In the genomic region with DNA sequence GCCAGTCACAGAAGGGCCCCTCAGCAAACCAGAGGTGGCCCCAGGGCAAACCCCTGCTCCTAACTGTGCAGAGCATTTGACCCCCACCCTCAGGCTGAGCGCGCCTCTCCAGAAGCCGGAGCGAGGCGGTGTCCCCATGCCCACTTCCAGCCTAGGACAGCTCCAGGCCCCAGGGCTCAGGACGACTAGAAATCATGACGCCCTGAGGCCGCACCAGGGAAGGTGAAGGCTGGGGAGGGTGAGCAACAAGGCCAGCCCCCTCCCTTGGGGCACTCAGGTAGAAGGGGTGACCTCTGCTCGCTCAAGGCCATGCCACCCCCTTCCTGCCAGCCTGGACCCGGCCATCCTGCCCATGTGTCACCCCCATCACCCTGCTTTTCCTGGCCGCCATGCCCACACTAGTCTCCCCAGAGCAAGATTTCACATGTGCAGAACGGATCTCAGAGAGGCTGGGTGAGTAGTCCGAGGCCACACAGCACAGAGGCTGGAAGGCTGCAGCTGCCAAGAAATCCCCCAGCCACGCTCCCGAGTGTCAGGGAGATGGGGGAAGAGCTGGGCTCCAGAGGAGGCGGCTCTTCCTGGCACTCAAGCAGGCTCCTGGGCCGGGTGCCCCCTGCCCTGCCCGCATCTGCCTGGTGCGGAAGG, we compare ENCODE assay signal across 26 cellular contexts. TPM values are rescaled to one million over a fixed set of nuclear protein-coding genes. Genes with fewer than 3 reads are reported as not detected.
DNase-seq lines count a peak whose midpoint lies in the region; ATAC-seq, FAIRE-seq and TF ChIP-seq lines count a peak whose summit lies in the region.
"Had no signal": no experiment of that assay in that cellular context is flagged by ENCODE, and none has a peak within 500 bp of the region (broad histone marks: within the 10 kb centered on the region; RNA-seq: fewer than 3 reads in every experiment).

No MANE protein-coding gene starts in this region.

- H2AK5ac ChIP-seq in neuronal stem cell (ENCODE audit: low read depth, low read length): peak overlapping the region; percentile 70

- no peak overlapping the region for H4K91ac ChIP-seq in neuronal stem cell (ENCODE audit: low read depth, low read length, poor library complexity)

- ATAC-seq in A549: no peak
- ATAC-seq in HG03571 (IDR thresholded peaks at IDR 0.05; ENCODE audit: unreplicated experiment): no peak
- ATAC-seq in GM18498 (IDR thresholded peaks at IDR 0.05; ENCODE audit: unreplicated experiment): no peak
- ATAC-seq: GM12878 had no signal

- H3K27me3 ChIP-seq in BLaER1 treated with 17β-estradiol and CSF1 and Interleukin-3, amounts not matched to agents 10 nM and 100 nM: peaks cover 42 to 84% (median 68%) of the 10 kb centered on the region in 11 experiments
- peaks cover 0 to 13% (median 2%) of the 10 kb centered on the region in 3 experiments for H3K27me3 ChIP-seq in neuronal stem cell (ENCODE audit: control insufficient read depth in 3 of 3, insufficient read depth in 3 of 3, low read depth in 1 of 3, low read length in 3 of 3)

- H3K36me3 ChIP-seq in BLaER1 treated with 17β-estradiol and CSF1 and Interleukin-3, amounts not matched to agents 10 nM and 100 nM: no peaks in the 10 kb centered on the region
- no peaks in the 10 kb centered on the region for H3K36me3 ChIP-seq in neuronal stem cell (replicated peaks in 1 of 2; ENCODE audit: control insufficient read depth in 2 of 2, insufficient read depth in 2 of 2, low read length in 2 of 2)

- no peak for TF ChIP-seq POLR2A in A549 (IDR thresholded peaks at IDR 0.05; ENCODE audit: low read length)

- no peak for TF ChIP-seq EP300 in A549 (IDR thresholded peaks at IDR 0.05)

- no peaks in the 10 kb centered on the region for H3K9me3 ChIP-seq in A549
- H3K9me3 ChIP-seq in BLaER1 treated with 17β-estradiol and CSF1 and Interleukin-3, amounts not matched to agents 10 nM and 100 nM (replicated peaks in 1 of 11): no peaks in the 10 kb centered on the region
- H3K9me3 ChIP-seq in neuronal stem cell (replicated peaks in 1 of 2; ENCODE audit: control insufficient read depth in 2 of 2, insufficient read depth in 1 of 2, low read depth in 1 of 2, low read length in 2 of 2): no peaks in the 10 kb centered on the region
- H3K9me3 ChIP-seq: Caco-2 had no signal

- no peak overlapping the region for H2BK5ac ChIP-seq in neuronal stem cell (ENCODE audit: low read length)

- H3K23ac ChIP-seq in neuronal stem cell (ENCODE audit: low read depth, low read length, poor library complexity): peak overlapping the region; percentile 85

- H3K4me1 ChIP-seq in A549 (peaks cover 6% of the 10 kb centered on the region; the same call in 2 of the 3 replicates), neuronal stem cell (ENCODE audit: control insufficient read depth in 2 of 2, insufficient read depth in 1 of 2, low read depth in 1 of 2, low read length in 2 of 2) (peaks cover 12 to 19% of the 10 kb centered on the region in 2 donors)
- H3K4me1 ChIP-seq in BLaER1 treated with 17β-estradiol and CSF1 and Interleukin-3, amounts not matched to agents 10 nM and 100 nM: peaks cover 45 to 81% (median 69%) of the 10 kb centered on the region in 10 experiments

- no peak overlapping the region for H3K4ac ChIP-seq in neuronal stem cell (ENCODE audit: low read length)

- peak overlapping the region; percentile 58 for H2BK15ac ChIP-seq in neuronal stem cell (ENCODE audit: low read length)

- H4K8ac ChIP-seq in neuronal stem cell (ENCODE audit: low read depth, low read length): no peak overlapping the region

- H3K4me2 ChIP-seq in A549 (no peak overlapping the region), neuronal stem cell (ENCODE audit: insufficient read depth, low read length, poor library complexity, severe bottlenecking) (no peak overlapping the region)
- H3K4me2 ChIP-seq in BLaER1 treated with 17β-estradiol and CSF1 and Interleukin-3, amounts not matched to agents 10 nM and 100 nM: peak overlapping the region in 6 of 11 experiments; percentile 88 to 95 (median 93); a peak in 8 of 22 replicates

- H3K79me1 ChIP-seq in neuronal stem cell (ENCODE audit: low read depth, low read length): peaks cover 4% of the 10 kb centered on the region

- no peak overlapping the region for H2BK120ac ChIP-seq in neuronal stem cell (ENCODE audit: low read depth, low read length)

- peaks cover 0 to 59% (median 16%) of the 10 kb centered on the region in 11 experiments; a peak in 16 of 22 replicates for H4K20me1 ChIP-seq in BLaER1 treated with 17β-estradiol and CSF1 and Interleukin-3, amounts not matched to agents 10 nM and 100 nM

- H3K9ac ChIP-seq in BLaER1 treated with 17β-estradiol and CSF1 and Interleukin-3, amounts not matched to agents 10 nM and 100 nM: peak overlapping the region in 1 of 11 experiments; percentile 24; a peak in 1 of 22 replicates
- H3K9ac ChIP-seq in neuronal stem cell (ENCODE audit: low read depth, low read length, poor library complexity): peak overlapping the region; percentile 44

- H2AFZ ChIP-seq in neuronal stem cell (ENCODE audit: low read length): no peak overlapping the region

- CTCF ChIA-PET in A549 (lab: Yijun Ruan, JAX): interaction anchor here (1.0 to 3.1 kb wide), 5 partner anchors 10 to 85 kb away, joined by 3 to 18 read pairs (median 3); no protein-coding TSS in a partner anchor

- H3K4me3 ChIP-seq in A549: no peak overlapping the region
- no peak overlapping the region for H3K4me3 ChIP-seq in BLaER1 treated with 17β-estradiol and CSF1 and Interleukin-3, amounts not matched to agents 10 nM and 100 nM
- no peak overlapping the region for H3K4me3 ChIP-seq in neuronal stem cell (ENCODE audit: low read length in 2 of 2)
- H3K4me3 ChIP-seq: GM12878 had no signal

- no peak overlapping the region for H3K27ac ChIP-seq in A549
- no peak overlapping the region for H3K27ac ChIP-seq in BLaER1 treated with 17β-estradiol and CSF1 and Interleukin-3, amounts not matched to agents 10 nM and 100 nM
- peak overlapping the region; percentile 96 for H3K27ac ChIP-seq in cingulate gyrus (ENCODE audit: low read depth, low read length)
- no peak overlapping the region for H3K27ac ChIP-seq in neuronal stem cell (replicated peaks; ENCODE audit: low read length)
- H3K27ac ChIP-seq: RWPE1 had no signal

- H3K18ac ChIP-seq in neuronal stem cell (ENCODE audit: low read length): no peak overlapping the region

- DNase-seq in A549 (ENCODE audit: low read depth in 1 of 2, low spot score in 1 of 2) (no peak), neuronal stem cell (ENCODE audit: low spot score) (no peak)
- no peak for DNase-seq in activated CD4-positive, alpha-beta T cell treated with anti-CD3 and anti-CD28 coated beads, Interleukin-2, amount 50 U/mL, for 4 hours
- DNase-seq: Caco-2; DMS 273 treated with DMSO at 0.1 percent for 48 hours; DMS79 treated with DMSO at 0.1 percent for 48 hours; H7; HFFc6; KBM-7; MM.1S; NCI-H1048; NCI-H1417 treated with DMSO at 0.1 percent for 48 hours; NCI-H187 treated with DMSO at 0.1 percent for 48 hours; NCI-H226; NCI-H510A treated with DMSO at 0.1 percent for 48 hours; NCI-H748 treated with DMSO at 0.1 percent for 48 hours; NK-92 treated with Interleukin-12 subunit alpha and Interleukin-12 subunit beta, amount 100 ng/mL, for 24 hours; SIG-M5 had no signal

- FAIRE-seq in A549 (lab: Jason Lieb, UNC): no peak
- FAIRE-seq: GM12878 had no signal

- TF ChIP-seq CTCF in A549 (IDR thresholded peaks at IDR 0.05): no peak

- no peak overlapping the region for H3K14ac ChIP-seq in neuronal stem cell (ENCODE audit: low read length)

- TF ChIP-seq RAD21 in A549 (conservative IDR thresholded peaks at IDR 0.05 in 1 of 2, IDR thresholded peaks at IDR 0.05 in 1 of 2): no peak

- POLR2A ChIA-PET in A549 (lab: Yijun Ruan, JAX): no interaction called here

- 75% methylated on average over 19 of the region's 19 CpGs for WGBS in A549 (ENCODE audit: missing lambda C conversion rate)
- no CpG with 5 or more reads among the region's 19 CpGs for WGBS in neuronal stem cell (ENCODE audit: extremely low coverage in 2 of 2, insufficient read length in 2 of 2, insufficient replicate concordance in 1 of 2), 2 donors

- H2BK12ac ChIP-seq in neuronal stem cell (ENCODE audit: low read length): peak overlapping the region; percentile 58

TF ChIP-seq in A549, 52 proteins besides CTCF, POLR2A, EP300 and RAD21:
- TF ChIP-seq POLR2AphosphoS2 (conservative IDR thresholded peaks at IDR 0.05; ENCODE audit: low read length): no peak
- TF ChIP-seq ZFP36 (IDR thresholded peaks at IDR 0.05; ENCODE audit: borderline replicate concordance, partially characterized antibody): peak; percentile 63
- TF ChIP-seq E2F6 (IDR thresholded peaks at IDR 0.05; ENCODE audit: borderline replicate concordance, low read depth): no peak
- TF ChIP-seq EHMT2 (IDR thresholded peaks at IDR 0.05; ENCODE audit: low read depth): no peak
TF ChIP-seq in A549: peak in this region for 1.

RNA-seq across cellular contexts. Expression of gene PVALEF, which starts 2.1 kb away (rescaled TPM):
- polyA plus RNA-seq in A549 (2011; rRNA removed) (not detected in 2 replicates), A549 (2017; fragmentation: RNase III; extraction: RNeasy Plus Mini Kit Qiagen cat#74134 plus additional on column Dnase treatment) (not detected in 3 replicates)
- polyA plus RNA-seq in A549 (2012; cell fraction: cytosol; rRNA removed): not detected in 2 replicates
- polyA plus RNA-seq in A549 (2012; cell fraction: nucleus; rRNA removed): not detected in 2 replicates
- not detected in 2 replicates for polyA minus RNA-seq in A549 (2011; rRNA and poly(A)+ RNA removed)
- 0.06 TPM for polyA plus RNA-seq in neuronal stem cell (2013, experiment 1 of 2)
- polyA plus RNA-seq in neuronal stem cell (2013, experiment 2 of 2): 0.04 TPM
- polyA plus RNA-seq: BJ; CD4-positive, alpha-beta memory T cell; GM12878 had no signal

RNA-seq across cellular contexts. Expression of gene AATK, which starts 2.8 kb away (rescaled TPM):
- polyA plus RNA-seq in A549 (2011; rRNA removed): 0.17 and 0.26 TPM in 2 replicates
- polyA plus RNA-seq in A549 (2012; cell fraction: cytosol; rRNA removed): 0.44 and 0.57 TPM in 2 replicates
- polyA plus RNA-seq in A549 (2012; cell fraction: nucleus; rRNA removed): 1.3 and 1.6 TPM in 2 replicates
- polyA plus RNA-seq in A549 (2017; fragmentation: RNase III; extraction: RNeasy Plus Mini Kit Qiagen cat#74134 plus additional on column Dnase treatment): 0.37 to 0.51 TPM (median 0.39 TPM) in 3 replicates
- polyA minus RNA-seq in A549 (2011; rRNA and poly(A)+ RNA removed): 0.25 and 0.73 TPM in 2 replicates
- 5.6 TPM for polyA plus RNA-seq in neuronal stem cell (2013, experiment 1 of 2)
- 5.4 TPM for polyA plus RNA-seq in neuronal stem cell (2013, experiment 2 of 2)

RNA-seq across cellular contexts. Expression of gene CEP131, which starts 59.6 kb away (rescaled TPM):
- polyA plus RNA-seq in A549 (2011; rRNA removed) (2.6 and 3.3 TPM in 2 replicates), A549 (2017; fragmentation: RNase III; extraction: RNeasy Plus Mini Kit Qiagen cat#74134 plus additional on column Dnase treatment) (10.3 to 11.5 TPM (median 10.5 TPM) in 3 replicates)
- polyA plus RNA-seq in A549 (2012; cell fraction: cytosol; rRNA removed): 15.6 and 18.3 TPM in 2 replicates
- 39.7 and 52.0 TPM in 2 replicates for polyA plus RNA-seq in A549 (2012; cell fraction: nucleus; rRNA removed)
- 0.54 and 3.8 TPM in 2 replicates for polyA minus RNA-seq in A549 (2011; rRNA and poly(A)+ RNA removed)
- polyA plus RNA-seq in neuronal stem cell (2013, experiment 1 of 2): 14.7 TPM
- 14.1 TPM for polyA plus RNA-seq in neuronal stem cell (2013, experiment 2 of 2)

Comparison
In these comparisons a context has a peak if more than half of its experiments do, and no peak if none do; other contexts are left out.
1. H3K4me2 ChIP-seq: peak in BLaER1 treated with 17β-estradiol and CSF1 and Interleukin-3, amounts not matched to agents 10 nM and 100 nM (6 of 11); none in A549 (single experiment) and neuronal stem cell (single experiment).